ENCODE assay signal across 1 cellular context in genomic region chr1:46131093-46131492, GRCh38.
TF ChIP-seq lines count a peak whose summit lies in the region.

No MANE protein-coding gene starts in this region.

TF ChIP-seq in WTC11, 78 proteins besides CTCF, POLR2A, EP300 and RAD21 (continued from another document):
- TF ChIP-seq MLX (CRISPR knock-in tag; IDR thresholded peaks at IDR 0.05), result no peak
- TF ChIP-seq ZMAT4 (CRISPR knock-in tag; IDR thresholded peaks at IDR 0.05), result no peak
- TF ChIP-seq MYBL2 (CRISPR knock-in tag; IDR thresholded peaks at IDR 0.05), result no peak
- no peak for TF ChIP-seq ZNF219 (CRISPR knock-in tag; IDR thresholded peaks at IDR 0.05; ENCODE audit: borderline replicate concordance)
